ENCODE assay signal across 6 cellular contexts in genomic region chr14:103521438-103521961, GRCh38. TPM values are rescaled to one million over a fixed set of nuclear protein-coding genes. Genes with fewer than 3 reads are reported as not detected.
DNase-seq lines count a peak whose midpoint lies in the region; ATAC-seq and TF ChIP-seq lines count a peak whose summit lies in the region.

No MANE protein-coding gene starts in this region.

- H3K9me2 ChIP-seq in Karpas-422 (replicated peaks; ENCODE audit: insufficient read depth, low read length) = no peaks in the 10 kb centered on the region

- H2AFZ ChIP-seq in ACC112 (ENCODE audit: low read length, unreplicated experiment) (no peak overlapping the region), Karpas-422 (ENCODE audit: low read length) (peak overlapping the region; percentile 54; the same call in 1 of the 2 replicates)

- no peaks in the 10 kb centered on the region for H3K79me2 ChIP-seq in ACC112 (ENCODE audit: control insufficient read depth, insufficient read depth, low read length, unreplicated experiment)
- H3K79me2 ChIP-seq in Karpas-422 (ENCODE audit: low read length) = no peaks in the 10 kb centered on the region

- peaks cover 23% of the 10 kb centered on the region for H3K27me3 ChIP-seq in ACC112 (ENCODE audit: insufficient read depth, low read length)
- no peaks in the 10 kb centered on the region for H3K27me3 ChIP-seq in Karpas-422 (ENCODE audit: low read length)
- no peaks in the 10 kb centered on the region for H3K27me3 ChIP-seq in right atrium auricular region
- H3K27me3 ChIP-seq in tibial nerve = no peaks in the 10 kb centered on the region

- H4K20me1 ChIP-seq in Karpas-422 (ENCODE audit: insufficient read depth, low read depth, low read length) = no peaks in the 10 kb centered on the region

- TF ChIP-seq EP300 in tibial nerve (IDR thresholded peaks at IDR 0.05) = peak in 1 of 2 donors; percentile 2

- H3K27ac ChIP-seq in ACC112 (ENCODE audit: low read depth, low read length) (no peak overlapping the region; the same call in 1 of the 2 replicates), Karpas-422 (ENCODE audit: low read length) (no peak overlapping the region), right atrium auricular region (peak overlapping the region; percentile 84 to 90), tibial nerve (peak overlapping the region; percentile 71 to 90 (median 84))

- peak in 1 of 2 donors; percentile 24 for TF ChIP-seq POLR2A in tibial nerve (IDR thresholded peaks at IDR 0.05)

- H3K36me3 ChIP-seq in ACC112 (ENCODE audit: insufficient read depth, low read length) = no peaks in the 10 kb centered on the region
- H3K36me3 ChIP-seq in Karpas-422 (ENCODE audit: insufficient read depth, low read length) = no peaks in the 10 kb centered on the region
- peaks cover 4% of the 10 kb centered on the region for H3K36me3 ChIP-seq in right atrium auricular region
- H3K36me3 ChIP-seq in tibial nerve = no peaks in the 10 kb centered on the region

- no peak for ATAC-seq in HG03108 (IDR thresholded peaks at IDR 0.05; ENCODE audit: unreplicated experiment)

- DNase-seq in Karpas-422 = no peak
- no peak for DNase-seq in right atrium auricular region (ENCODE audit: low spot score)
- DNase-seq in tibial nerve (ENCODE audit: low spot score in 2 of 2) = no peak
- no peak for DNase-seq in EL

- peaks cover 30% of the 10 kb centered on the region for H3K4me1 ChIP-seq in ACC112 (ENCODE audit: control insufficient read depth, insufficient read depth, low read length, unreplicated experiment)
- peaks cover 44% of the 10 kb centered on the region for H3K4me1 ChIP-seq in Karpas-422 (ENCODE audit: low read length)
- H3K4me1 ChIP-seq in right atrium auricular region = peaks cover 0 to 78% of the 10 kb centered on the region in 2 donors
- H3K4me1 ChIP-seq in tibial nerve = peaks cover 0 to 70% (median 42%) of the 10 kb centered on the region in 4 donors

- 0 to 1% methylated on average over 1 to 27 of the region's 78 CpGs for WGBS in tibial nerve, 2 donors

- H3K4me3 ChIP-seq in ACC112 (ENCODE audit: low read depth, low read length) = peak overlapping the region; percentile 84
- H3K4me3 ChIP-seq in Karpas-422 (ENCODE audit: low read length) = peak overlapping the region; percentile 69; the same call in 1 of the 2 replicates
- peak overlapping the region; percentile 61 to 63 for H3K4me3 ChIP-seq in right atrium auricular region
- H3K4me3 ChIP-seq in tibial nerve = peak overlapping the region; percentile 39 to 75 (median 64)

- H3K9me3 ChIP-seq in Karpas-422 (ENCODE audit: low read length) (no peaks in the 10 kb centered on the region), right atrium auricular region (no peaks in the 10 kb centered on the region), tibial nerve (no peaks in the 10 kb centered on the region)

- H3K4me2 ChIP-seq in Karpas-422 (ENCODE audit: low read depth, low read length, poor library complexity, severe bottlenecking) = peak overlapping the region; percentile 79

- TF ChIP-seq CTCF in right atrium auricular region (IDR thresholded peaks at IDR 0.05) (no peak), tibial nerve (IDR thresholded peaks at IDR 0.05) (no peak)

- H3K9ac ChIP-seq in Karpas-422 (ENCODE audit: low read length) = peak overlapping the region; percentile 71

RNA-seq across cellular contexts. Expression of gene CKB, which starts 1.1 kb away (rescaled TPM):
- 30.4 and 55.2 TPM in 2 replicates for total RNA-seq in Karpas-422 (2014; rRNA removed; shearing (Covaris generic); ENCODE audit: low replicate concordance)
- total RNA-seq in right atrium auricular region = 100 to 1,000 TPM; 546 to 707 TPM
- 100 to 1,000 TPM in 3 of 4 donors, 10 to 100 TPM in 1; 75.6 to 249 (median 141) TPM for total RNA-seq in tibial nerve

RNA-seq across cellular contexts. Expression of gene TRMT61A, which starts 7.5 kb away (rescaled TPM):
- 8.0 and 30.8 TPM in 2 replicates for total RNA-seq in Karpas-422 (2014; rRNA removed; shearing (Covaris generic); ENCODE audit: low replicate concordance)
- total RNA-seq in right atrium auricular region = 1 to 10 TPM; 4.4 to 7.4 TPM
- 10 to 100 TPM; 17.9 to 32.4 (median 22.4) TPM for total RNA-seq in tibial nerve

RNA-seq across cellular contexts. Expression of gene BAG5, which starts 41.0 kb away (rescaled TPM):
- 23.1 and 32.6 TPM in 2 replicates for total RNA-seq in Karpas-422 (2014; rRNA removed; shearing (Covaris generic); ENCODE audit: low replicate concordance)
- total RNA-seq in right atrium auricular region = 10 to 100 TPM; 16.1 to 17.7 TPM
- 10 to 100 TPM; 26.1 to 36.5 (median 31.7) TPM for total RNA-seq in tibial nerve

RNA-seq across cellular contexts. Expression of gene COA8, which starts 41.3 kb away (rescaled TPM):
- 62.9 and 63.5 TPM in 2 replicates for total RNA-seq in Karpas-422 (2014; rRNA removed; shearing (Covaris generic); ENCODE audit: low replicate concordance)
- total RNA-seq in right atrium auricular region (10 to 100 TPM; 21.3 to 53.2 TPM), tibial nerve (10 to 100 TPM in 3 of 4 donors, 1 to 10 TPM in 1; 7.2 to 31.6 (median 12.3) TPM)

Comparison
In these comparisons a context has a peak if more than half of its experiments do, and no peak if none do; other contexts are left out.
1. H3K27ac ChIP-seq: peak in right atrium auricular region (2 of 2) and tibial nerve (4 of 4); none in ACC112 (single experiment) and Karpas-422 (single experiment).
2. Peak in every context shown above with its lines, with median percentiles within 50 percentile points of each other: H3K4me3 ChIP-seq.